12 cellular contexts compared by ENCODE assay signal in genomic region chr4:118981171-118981838, GRCh38.
DNase-seq lines count a peak whose midpoint lies in the region; ATAC-seq and TF ChIP-seq lines count a peak whose summit lies in the region.
"Had no signal": no experiment of that assay in that cellular context is flagged by ENCODE, and none has a peak within 500 bp of the region (broad histone marks: within the 10 kb centered on the region; RNA-seq: fewer than 3 reads in every experiment).

No MANE protein-coding gene starts in this region.

- POLR2A ChIA-PET in MCF 10A (lab: Yijun Ruan, JAX) = interaction anchor here (1.1 to 3.7 kb wide), 4 partner anchors 39 to 318 kb away, joined by 3 to 21 read pairs (median 10); partner anchors contain the start of gene USP53

- no peak overlapping the region for H3K4me2 ChIP-seq in Karpas-422 (ENCODE audit: low read depth, low read length, poor library complexity, severe bottlenecking)

- no peak for DNase-seq in breast epithelium (ENCODE audit: low spot score in 2 of 2)
- DNase-seq in MCF 10A (ENCODE audit: unreplicated experiment) = no peak
- DNase-seq in amniotic epithelial cell (ENCODE audit: low read depth) = peak; percentile 41
- peak; percentile 66 for DNase-seq in islet precursor cell
- no peak for DNase-seq in uterus
- no peak for DNase-seq in stimulated activated naive CD8-positive, alpha-beta T cell treated with anti-CD3 and anti-CD28 coated beads, Interleukin-15, Interleukin-2, amounts not matched to agents 100 U/mL and 50 U/mL, for 24 hours
- DNase-seq in Karpas-422 = no peak
- DNase-seq: cortex of kidney, NCI-H187 had no signal

- no peaks in the 10 kb centered on the region for H3K79me2 ChIP-seq in Karpas-422 (ENCODE audit: low read length)
- H3K79me2 ChIP-seq: parathyroid adenoma had no signal

- no peak for ATAC-seq in HG03457 (IDR thresholded peaks at IDR 0.05; ENCODE audit: unreplicated experiment)
- no peak for ATAC-seq in stimulated activated naive CD8-positive, alpha-beta T cell treated with anti-CD3 and anti-CD28 coated beads, Interleukin-15, Interleukin-2, amounts not matched to agents 100 U/mL and 50 U/mL, for 24 hours

- no peak for TF ChIP-seq POLR2A in breast epithelium (IDR thresholded peaks at IDR 0.05)
- no peak for TF ChIP-seq POLR2A in uterus (IDR thresholded peaks at IDR 0.05)

- no peak overlapping the region for H2AFZ ChIP-seq in Karpas-422 (ENCODE audit: low read length)
- H2AFZ ChIP-seq: parathyroid adenoma had no signal

- H3K9ac ChIP-seq in Karpas-422 (ENCODE audit: low read length) = no peak overlapping the region
- H3K9ac ChIP-seq: parathyroid adenoma had no signal

- peak overlapping the region; percentile 19 to 46 for H3K27ac ChIP-seq in breast epithelium
- peak overlapping the region; percentile 53 to 98 for H3K27ac ChIP-seq in uterus
- no peak overlapping the region for H3K27ac ChIP-seq in Karpas-422 (ENCODE audit: low read length)
- H3K27ac ChIP-seq: parathyroid adenoma had no signal

- no peak overlapping the region for H3K4me3 Mint-ChIP-seq in MCF 10A (ENCODE audit: unreplicated experiment)

- H3K36me3 Mint-ChIP-seq in MCF 10A (ENCODE audit: insufficient read depth, unreplicated experiment) = no peaks in the 10 kb centered on the region

- CTCF ChIA-PET in MCF 10A (lab: Yijun Ruan, JAX) = interaction anchor here (0.6 to 8.1 kb wide), 47 partner anchors 9 to 851 kb away, joined by 3 to 93 read pairs (median 3); partner anchors contain the start of gene USP53

- H3K4me1 Mint-ChIP-seq in MCF 10A (ENCODE audit: insufficient read depth, unreplicated experiment) = peaks cover 5% of the 10 kb centered on the region

- no peaks in the 10 kb centered on the region for H3K9me2 ChIP-seq in Karpas-422 (replicated peaks; ENCODE audit: insufficient read depth, low read length)

- H3K4me3 ChIP-seq in breast epithelium = no peak overlapping the region
- no peak overlapping the region for H3K4me3 ChIP-seq in uterus
- H3K4me3 ChIP-seq in Karpas-422 (ENCODE audit: low read length) = no peak overlapping the region
- H3K4me3 ChIP-seq: lung had no signal

- no TSS peak for BruUV-seq in MCF 10A (replicated peaks; lab: Mats Ljungman, UMichigan)

- no peak overlapping the region for H3K27ac Mint-ChIP-seq in MCF 10A (ENCODE audit: low read depth, unreplicated experiment)

- H3K36me3 ChIP-seq in breast epithelium (no peaks in the 10 kb centered on the region), uterus (no peaks in the 10 kb centered on the region), Karpas-422 (ENCODE audit: insufficient read depth, low read length) (no peaks in the 10 kb centered on the region)

- intact Hi-C loops in breast epithelium (cut with DNase I; ENCODE audit: low total_unique reads) (no loop called here), MCF 10A (cut with micrococcal nuclease) (loop anchor here (1.0 to 10.0 kb wide), 4 partner anchors 123 to 1069 kb away; no protein-coding TSS in a partner anchor), uterus (cut with DNase I; ENCODE audit: low total_unique reads) (loop anchor here (5.0 to 10.0 kb wide), 2 partner anchors 53 to 306 kb away; no protein-coding TSS in a partner anchor)

- no peak for TF ChIP-seq CTCF in breast epithelium (IDR thresholded peaks at IDR 0.05)
- no peak for TF ChIP-seq CTCF in MCF 10A (IDR thresholded peaks at IDR 0.05; ENCODE audit: unreplicated experiment)
- no peak for TF ChIP-seq CTCF in uterus (IDR thresholded peaks at IDR 0.05)

- H3K9me3 Mint-ChIP-seq in MCF 10A (ENCODE audit: unreplicated experiment) = no peaks in the 10 kb centered on the region

- H4K20me1 ChIP-seq in Karpas-422 (ENCODE audit: insufficient read depth, low read depth, low read length) = no peaks in the 10 kb centered on the region

- H3K27me3 Mint-ChIP-seq in MCF 10A (ENCODE audit: insufficient read depth, unreplicated experiment) = no peaks in the 10 kb centered on the region

- H3K4me1 ChIP-seq in breast epithelium (peaks cover 0 to 7% of the 10 kb centered on the region in 2 donors), uterus (peaks cover 0 to 5% of the 10 kb centered on the region in 2 donors), Karpas-422 (ENCODE audit: low read length) (no peaks in the 10 kb centered on the region)
- H3K4me1 ChIP-seq: parathyroid adenoma had no signal

- H3K27me3 ChIP-seq in breast epithelium (no peaks in the 10 kb centered on the region), uterus (no peaks in the 10 kb centered on the region), Karpas-422 (ENCODE audit: low read length) (no peaks in the 10 kb centered on the region)

- H3K9me3 ChIP-seq in breast epithelium = no peaks in the 10 kb centered on the region
- H3K9me3 ChIP-seq in uterus = no peaks in the 10 kb centered on the region
- no peaks in the 10 kb centered on the region for H3K9me3 ChIP-seq in Karpas-422 (ENCODE audit: low read length)

Comparison
In these comparisons a context has a peak if more than half of its experiments do, and no peak if none do; other contexts are left out.
1. DNase-seq: peak in amniotic epithelial cell (single experiment) and islet precursor cell (single experiment); none in breast epithelium (0 of 2), MCF 10A (single experiment), uterus (0 of 2), stimulated activated naive CD8-positive, alpha-beta T cell treated with anti-CD3 and anti-CD28 coated beads, Interleukin-15, Interleukin-2, amounts not matched to agents 100 U/mL and 50 U/mL, for 24 hours (single experiment) and Karpas-422 (single experiment).